1 cellular context compared by ENCODE assay signal in the genomic region with DNA sequence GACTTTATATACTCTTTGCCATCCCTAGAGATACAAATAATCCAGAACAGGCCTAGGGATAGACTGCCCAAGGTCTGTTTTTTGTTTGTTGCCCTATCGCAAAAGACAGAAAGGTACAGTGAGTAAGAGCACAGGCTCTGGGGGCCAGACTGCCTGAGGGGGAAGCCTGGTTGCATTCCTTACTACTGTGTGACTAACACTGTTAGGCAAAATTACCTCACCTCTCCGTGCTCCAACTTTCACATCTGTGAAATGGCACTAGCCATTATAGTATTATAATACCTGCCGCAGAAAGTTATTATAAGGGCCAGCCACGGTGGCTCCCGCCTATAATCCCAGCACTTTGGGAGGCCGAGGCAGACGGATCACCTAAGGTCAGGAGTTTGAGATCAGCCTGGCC.
TF ChIP-seq lines count a peak whose summit lies in the region.

No MANE protein-coding gene starts in this region.

TF ChIP-seq in endothelial cell of umbilical vein, 7 proteins besides CTCF, POLR2A, EP300 and RAD21:
- no peak for TF ChIP-seq EZH2 (IDR thresholded peaks at IDR 0.05; ENCODE audit: borderline replicate concordance, low read depth, low read length, severe bottlenecking)
- TF ChIP-seq MYC (IDR thresholded peaks at IDR 0.05; ENCODE audit: low read depth, low read length) = no peak
- no peak for TF ChIP-seq POLR2AphosphoS5 (IDR thresholded peaks at IDR 0.05; ENCODE audit: insufficient read depth, low read depth, low read length)
- TF ChIP-seq, protein P1, sequence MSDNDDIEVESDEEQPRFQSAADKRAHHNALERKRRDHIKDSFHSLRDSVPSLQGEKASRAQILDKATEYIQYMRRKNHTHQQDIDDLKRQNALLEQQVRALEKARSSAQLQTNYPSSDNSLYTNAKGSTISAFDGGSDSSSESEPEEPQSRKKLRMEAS (IDR thresholded peaks at IDR 0.05; ENCODE audit: insufficient read depth, insufficient read length) = no peak
- TF ChIP-seq JUN (IDR thresholded peaks at IDR 0.05; ENCODE audit: borderline replicate concordance, insufficient read depth, insufficient read length, low read depth) = no peak
- TF ChIP-seq FOS (IDR thresholded peaks at IDR 0.05; ENCODE audit: borderline replicate concordance, insufficient read depth, low read length) = no peak
- no peak for TF ChIP-seq GATA2 (IDR thresholded peaks at IDR 0.05; ENCODE audit: insufficient read depth, insufficient read length, low read depth, low read length)
